29 cellular contexts compared by ENCODE assay signal in the genomic region with DNA sequence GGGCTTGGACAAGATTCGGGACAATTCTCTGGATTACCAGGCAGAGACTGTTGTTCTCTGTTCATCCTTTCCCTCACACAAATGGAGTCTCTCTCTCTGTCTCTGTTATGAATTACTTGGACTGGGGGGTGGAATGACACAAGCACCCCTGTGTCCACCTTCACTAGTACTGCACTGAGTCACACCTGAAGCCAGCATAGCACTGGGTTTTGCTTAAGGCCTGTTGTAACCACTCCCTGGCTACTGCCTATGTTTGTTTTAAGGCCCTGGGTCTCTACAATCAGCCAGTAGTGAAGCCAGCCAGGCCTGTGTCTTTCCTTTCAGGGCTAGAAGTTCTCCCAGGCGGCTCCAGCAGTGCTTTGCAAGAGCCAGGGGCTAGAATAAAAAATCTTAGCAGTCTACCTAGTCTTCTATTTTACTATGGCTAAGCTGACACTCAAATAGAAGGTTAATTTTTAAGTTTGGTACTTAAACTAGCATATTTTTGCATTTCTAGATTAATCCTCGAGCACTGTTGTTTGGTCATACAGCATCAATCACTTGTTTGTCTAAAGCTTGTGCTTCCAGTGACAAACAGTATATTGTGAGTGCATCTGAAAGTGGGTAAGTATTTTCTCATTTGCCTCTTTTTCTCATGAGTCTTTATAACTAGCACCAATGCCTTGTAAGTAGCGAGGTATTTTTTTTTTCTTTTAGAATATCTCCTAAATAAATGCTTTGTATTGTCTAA. TPM values are rescaled to one million over a fixed set of nuclear protein-coding genes. Genes with fewer than 3 reads are reported as not detected.
A peak's percentile ranks its signal among the peaks of the same experiment; 100 is the strongest.
DNase-seq lines count a peak whose midpoint lies in the region; ATAC-seq and TF ChIP-seq lines count a peak whose summit lies in the region.
"Had no signal": no experiment of that assay in that cellular context is flagged by ENCODE, and none has a peak within 500 bp of the region (broad histone marks: within the 10 kb centered on the region; RNA-seq: fewer than 3 reads in every experiment).

No MANE protein-coding gene starts in this region.

- ATAC-seq in PC-3 (no peak), upper lobe of right lung (no peak)
- ATAC-seq: activated T-helper 17 cell treated with anti-CD3 and anti-CD28 coated beads, Interleukin-2, amount 50 U/mL, for 72 hours; effector memory CD8-positive, alpha-beta T cell; esophagus mucosa; heart right ventricle; stimulated activated naive CD8-positive, alpha-beta T cell treated with anti-CD3 and anti-CD28 coated beads, Interleukin-15, Interleukin-2, amounts not matched to agents 100 U/mL and 50 U/mL, for 24 hours had no signal

- DNase-seq in PC-3, result peak; percentile 10
- DNase-seq in kidney tubule cell (ENCODE audit: low spot score), result peak; percentile 51
- no peak for DNase-seq in dedifferentiated amniotic fluid mesenchymal stem cell (ENCODE audit: extremely low spot score)
- DNase-seq in activated CD4-positive, alpha-beta T cell treated with anti-CD3 and anti-CD28 coated beads for 4 hours, result no peak
- DNase-seq in upper lobe of right lung, result no peak
- DNase-seq: activated CD4-positive, alpha-beta T cell treated with anti-CD3 and anti-CD28 coated beads for 48 hours; activated naive CD4-positive, alpha-beta T cell treated with anti-CD3 and anti-CD28 coated beads, Interleukin-2, amount 10 ng/mL, durations not matched to agents 7 days and 5 days; adrenal gland; brain microvascular endothelial cell; colonic mucosa; DMS79; effector memory CD8-positive, alpha-beta T cell; GF-D8; heart right ventricle; NCI-H1105; NCI-H187 treated with DMSO at 0.1 percent for 48 hours; NCI-H2171; ovary; stimulated activated naive CD8-positive, alpha-beta T cell treated with anti-CD3 and anti-CD28 coated beads, Interleukin-15, Interleukin-2, amounts not matched to agents 100 U/mL and 50 U/mL, for 24 hours; T-helper 9 cell; tibial artery; WERI-Rb-1 had no signal

- H4K20me1 ChIP-seq in PC-3 (ENCODE audit: low read length), result no peaks in the 10 kb centered on the region

- no peaks in the 10 kb centered on the region for H3K36me3 ChIP-seq in PC-3 (ENCODE audit: low read depth, low read length)
- H3K36me3 ChIP-seq in upper lobe of right lung, result peaks cover 21% of the 10 kb centered on the region
- H3K36me3 ChIP-seq: adrenal gland, brain microvascular endothelial cell, colonic mucosa, ovary had no signal

- BruUV-seq in PC-3 (replicated peaks; lab: Mats Ljungman, UMichigan), result no TSS peak

- H3K79me2 ChIP-seq in PC-3 (ENCODE audit: low read length), result no peaks in the 10 kb centered on the region

- no peaks in the 10 kb centered on the region for H3F3A ChIP-seq in PC-3 (ENCODE audit: low read length, unreplicated experiment)

- no peak overlapping the region for H3K9ac ChIP-seq in PC-3 (ENCODE audit: low read length)
- H3K9ac ChIP-seq: BLaER1 treated with 17β-estradiol and CSF1 and Interleukin-3, amounts not matched to agents 10 nM and 100 nM had no signal

- H3K4me1 ChIP-seq in PC-3 (ENCODE audit: insufficient read depth, low read length), result no peaks in the 10 kb centered on the region
- H3K4me1 ChIP-seq in upper lobe of right lung, result no peaks in the 10 kb centered on the region
- H3K4me1 ChIP-seq: BLaER1 treated with 17β-estradiol and CSF1 and Interleukin-3, amounts not matched to agents 10 nM and 100 nM; colonic mucosa; right atrium auricular region; tibial artery had no signal

- no peaks in the 10 kb centered on the region for H3K27me3 ChIP-seq in PC-3 (ENCODE audit: low read length)
- no peaks in the 10 kb centered on the region for H3K27me3 ChIP-seq in upper lobe of right lung
- H3K27me3 ChIP-seq: adrenal gland; BLaER1 treated with 17β-estradiol and CSF1 and Interleukin-3, amounts not matched to agents 10 nM and 100 nM; brain microvascular endothelial cell; colonic mucosa; heart right ventricle; ovary; right atrium auricular region; tibial artery had no signal

- H2AFZ ChIP-seq in PC-3 (ENCODE audit: low read length), result no peak overlapping the region

- no peaks in the 10 kb centered on the region for H3K9me2 ChIP-seq in PC-3 (replicated peaks; ENCODE audit: low read length)

- POLR2A ChIA-PET in PC-3 (lab: Charles Lee; ENCODE audit: unreplicated experiment), result no interaction called here

- CTCF ChIA-PET in PC-3 (lab: Charles Lee), result no interaction called here

- no peak for TF ChIP-seq CTCF in PC-3 (conservative IDR thresholded peaks at IDR 0.05; ENCODE audit: low read depth, low read length)
- no peak for TF ChIP-seq CTCF in upper lobe of right lung (IDR thresholded peaks at IDR 0.05)

- intact Hi-C loops in PC-3 (cut with micrococcal nuclease) (no loop called here), upper lobe of right lung (cut with DNase I) (no loop called here)

- H3K4me3 ChIP-seq in PC-3 (ENCODE audit: low read length), result no peak overlapping the region
- no peak overlapping the region for H3K4me3 ChIP-seq in upper lobe of right lung
- H3K4me3 ChIP-seq: adrenal gland; BLaER1 treated with 17β-estradiol and CSF1 and Interleukin-3, amounts not matched to agents 10 nM and 100 nM; colonic mucosa; heart right ventricle; ovary; right atrium auricular region; smooth muscle cell; tibial artery had no signal

- no peak overlapping the region for H3K4me2 ChIP-seq in PC-3 (ENCODE audit: low read length)
- H3K4me2 ChIP-seq: BLaER1 treated with 17β-estradiol and CSF1 and Interleukin-3, amounts not matched to agents 10 nM and 100 nM; smooth muscle cell had no signal

- no peaks in the 10 kb centered on the region for H3K9me3 ChIP-seq in PC-3 (ENCODE audit: low read length)
- no peaks in the 10 kb centered on the region for H3K9me3 ChIP-seq in upper lobe of right lung
- H3K9me3 ChIP-seq: adrenal gland, colonic mucosa, ovary, right atrium auricular region, tibial artery had no signal

- H3K27ac ChIP-seq in PC-3 (ENCODE audit: low read length) (no peak overlapping the region), cingulate gyrus (ENCODE audit: low read depth, low read length) (peak overlapping the region; percentile 89), temporal lobe (ENCODE audit: low read depth, low read length) (peak overlapping the region; percentile 92), upper lobe of right lung (no peak overlapping the region)
- H3K27ac ChIP-seq: adrenal gland; BLaER1 treated with 17β-estradiol and CSF1 and Interleukin-3, amounts not matched to agents 10 nM and 100 nM; brain microvascular endothelial cell; colonic mucosa; heart right ventricle; ovary; right atrium auricular region; tibial artery; WERI-Rb-1 had no signal

RNA-seq across cellular contexts. Expression of a gene that starts 27.8 kb away (rescaled TPM):
- total RNA-seq in PC-3 (2014; rRNA removed) (16.0 and 23.8 TPM in 2 replicates), temporal lobe (79.2 TPM), upper lobe of right lung (30.7 TPM)

RNA-seq across cellular contexts. Expression of a gene that starts 40.6 kb away (rescaled TPM):
- 70.0 and 75.8 TPM in 2 replicates for total RNA-seq in PC-3 (2014; rRNA removed)
- 33.7 TPM for total RNA-seq in temporal lobe
- total RNA-seq in upper lobe of right lung, result 56.4 TPM

Comparison
In these comparisons a context has a peak if more than half of its experiments do, and no peak if none do; other contexts are left out.
1. DNase-seq: peak in PC-3 (single experiment) and kidney tubule cell (single experiment); none in dedifferentiated amniotic fluid mesenchymal stem cell (single experiment), activated CD4-positive, alpha-beta T cell treated with anti-CD3 and anti-CD28 coated beads for 4 hours (0 of 2) and upper lobe of right lung (single experiment).
2. H3K27ac ChIP-seq: peak in cingulate gyrus (single experiment) and temporal lobe (single experiment); none in PC-3 (single experiment) and upper lobe of right lung (single experiment).